In genomic region chr9:121924700-121925099, GRCh38 we compare ENCODE assay signal across 15 cellular contexts.
"Had no signal": no experiment of that assay in that cellular context is flagged by ENCODE, and none has a peak within 500 bp of the region (broad histone marks: within the 10 kb centered on the region; RNA-seq: fewer than 3 reads in every experiment).

No MANE protein-coding gene starts in this region.

- H3K4me3 ChIP-seq: ascending aorta, gastroesophageal sphincter, tibial nerve, vagina had no signal

- H3K27me3 ChIP-seq: ascending aorta, gastroesophageal sphincter, tibial nerve, vagina had no signal

- H3K27ac ChIP-seq: ascending aorta, gastroesophageal sphincter, tibial nerve, vagina had no signal

- H3K9me3 ChIP-seq: ascending aorta, gastroesophageal sphincter, tibial nerve, vagina had no signal

- H3K4me1 ChIP-seq: gastroesophageal sphincter, tibial nerve, vagina had no signal

- DNase-seq: activated CD4-positive, alpha-beta T cell treated with anti-CD3 and anti-CD28 coated beads for 1 hour; activated CD4-positive, alpha-beta T cell treated with anti-CD3 and anti-CD28 coated beads, Interleukin-2, amount 50 U/mL, for 4 hours; activated naive CD4-positive, alpha-beta T cell treated with anti-CD3 and anti-CD28 coated beads for 36 hours; islet precursor cell; mammary epithelial cell; naive thymus-derived CD4-positive, alpha-beta T cell; posterior cingulate gyrus; retina; stimulated activated CD4-positive, alpha-beta T cell treated with anti-CD3 and anti-CD28 coated beads, Interleukin-2, amount 100 ng/mL, for 48 hours; stimulated activated naive B cell treated with anti-CD40 and anti-IgM and Interleukin-4, amounts not matched to agents 10 μg/mL and 1 μg/mL and 100 μg/mL, for 72 hours had no signal

- ATAC-seq: activated T-helper 17 cell treated with anti-CD3 and anti-CD28 coated beads, Interleukin-2, amount 50 U/mL, for 72 hours; gastroesophageal sphincter; naive thymus-derived CD4-positive, alpha-beta T cell; stimulated activated naive B cell treated with anti-CD40 and anti-IgM and Interleukin-4, amounts not matched to agents 10 μg/mL and 1 μg/mL and 100 μg/mL, for 72 hours had no signal

- H3K36me3 ChIP-seq: ascending aorta, tibial nerve, vagina had no signal
